ENCODE assay signal across 8 cellular contexts in genomic region chrX:49043987-49044281, GRCh38. TPM values are rescaled to one million over a fixed set of nuclear protein-coding genes. Genes with fewer than 3 reads are reported as not detected.
A peak's percentile ranks its signal among the peaks of the same experiment; 100 is the strongest.
DNase-seq lines count a peak whose midpoint lies in the region; ATAC-seq, FAIRE-seq and TF ChIP-seq lines count a peak whose summit lies in the region.

No MANE protein-coding gene starts in this region.

- TF ChIP-seq CTCF in astrocyte (IDR thresholded peaks at IDR 0.05; ENCODE audit: insufficient read depth, low read depth, low read length) (no peak), right lobe of liver (IDR thresholded peaks at IDR 0.05) (no peak), transverse colon (IDR thresholded peaks at IDR 0.05) (no peak), testis (IDR thresholded peaks at IDR 0.05) (no peak)

- TF ChIP-seq EP300 in transverse colon (IDR thresholded peaks at IDR 0.05; ENCODE audit: low read depth), result no peak

- H2AFZ ChIP-seq in astrocyte (ENCODE audit: low read depth, low read length), result peak overlapping the region; percentile 84

- H4K20me1 ChIP-seq in astrocyte (ENCODE audit: insufficient read depth, low read length), result peaks cover 8% of the 10 kb centered on the region

- TF ChIP-seq POLR2A in right lobe of liver (IDR thresholded peaks at IDR 0.05) (peak; percentile 67), transverse colon (IDR thresholded peaks at IDR 0.05) (peak; percentile 28), testis (IDR thresholded peaks at IDR 0.05) (no peak)

- H3K36me3 ChIP-seq in astrocyte (ENCODE audit: insufficient read depth, low read length), result no peaks in the 10 kb centered on the region
- peaks cover 0 to 3% (median 0%) of the 10 kb centered on the region in 4 donors for H3K36me3 ChIP-seq in right lobe of liver
- H3K36me3 ChIP-seq in transverse colon, result peaks cover 0 to 3% (median 0%) of the 10 kb centered on the region in 4 donors
- no peaks in the 10 kb centered on the region for H3K36me3 ChIP-seq in testis (ENCODE audit: low read depth, missing control alignments)

- H3K36me3 Mint-ChIP-seq in activated naive CD4-positive, alpha-beta T cell treated with anti-CD3 and anti-CD28 coated beads, Interleukin-2, amount 10 ng/mL, durations not matched to agents 7 days and 5 days, result peaks cover 11% of the 10 kb centered on the region
- H3K36me3 Mint-ChIP-seq in astrocyte (ENCODE audit: low read depth, unreplicated experiment), result peaks cover 4% of the 10 kb centered on the region

- ATAC-seq in right lobe of liver (no peak), HG03159 (IDR thresholded peaks at IDR 0.05; ENCODE audit: unreplicated experiment) (no peak), GM18907 (IDR thresholded peaks at IDR 0.05; ENCODE audit: unreplicated experiment) (no peak)

- H3K4me3 Mint-ChIP-seq in activated naive CD4-positive, alpha-beta T cell treated with anti-CD3 and anti-CD28 coated beads, Interleukin-2, amount 10 ng/mL, durations not matched to agents 7 days and 5 days, result peak overlapping the region; percentile 92
- H3K4me3 Mint-ChIP-seq in astrocyte (ENCODE audit: unreplicated experiment), result peak overlapping the region; percentile 78

- H3K27me3 ChIP-seq in astrocyte (ENCODE audit: insufficient read depth, low read length) (no peaks in the 10 kb centered on the region), right lobe of liver (no peaks in the 10 kb centered on the region), transverse colon (no peaks in the 10 kb centered on the region), testis (no peaks in the 10 kb centered on the region)

- no peak for FAIRE-seq in astrocyte (lab: Jason Lieb, UNC)

- H3K4me1 ChIP-seq in astrocyte (ENCODE audit: insufficient read depth, low read length) (peaks cover 14% of the 10 kb centered on the region), right lobe of liver (peaks cover 0 to 8% (median 0%) of the 10 kb centered on the region in 4 donors), transverse colon (peaks cover 0 to 27% (median 6%) of the 10 kb centered on the region in 4 donors), testis (no peaks in the 10 kb centered on the region)

- H3K9me3 ChIP-seq in astrocyte (ENCODE audit: insufficient read depth, low read depth, low read length), result no peaks in the 10 kb centered on the region
- H3K9me3 ChIP-seq in right lobe of liver, result no peaks in the 10 kb centered on the region
- no peaks in the 10 kb centered on the region for H3K9me3 ChIP-seq in transverse colon
- H3K9me3 ChIP-seq in testis, result no peaks in the 10 kb centered on the region

- 29% methylated on average over 13 of the region's 13 CpGs for WGBS in right lobe of liver (ENCODE audit: insufficient coverage, low coverage, low lambda C conversion rate, missing lambda C conversion rate)
- 65% methylated on average over 13 of the region's 13 CpGs; no CpG with 5 or more reads in 1 of the 2 donors for WGBS in transverse colon (ENCODE audit: low coverage in 1 of 2), 2 donors
- WGBS in testis, 2 donors, result 25% methylated on average over 10 of the region's 13 CpGs; no CpG with 5 or more reads in 1 of the 2 donors

- intact Hi-C loops in right lobe of liver (cut with DNase I), result no loop called here
- intact Hi-C loops in transverse colon (cut with DNase I; ENCODE audit: low total_unique reads), result no loop called here
- intact Hi-C loops in testis (cut with DNase I; ENCODE audit: low total_unique reads), result no loop called here

- peak overlapping the region; percentile 83 for H3K4me2 ChIP-seq in astrocyte (ENCODE audit: low read length)

- in situ Hi-C loops in transverse colon (cut with MboI; ENCODE audit: low pct_ligation_motif_present in 1 of 4, low pct_unique_long_range_greater_than_20kb in 1 of 4, low sequenced_read_pairs in 3 of 4), result no loop called here

- no peaks in the 10 kb centered on the region for H3K9me3 Mint-ChIP-seq in activated naive CD4-positive, alpha-beta T cell treated with anti-CD3 and anti-CD28 coated beads, Interleukin-2, amount 10 ng/mL, durations not matched to agents 7 days and 5 days
- H3K9me3 Mint-ChIP-seq in astrocyte (ENCODE audit: unreplicated experiment), result no peaks in the 10 kb centered on the region

- peak overlapping the region; percentile 55 for H3K9ac ChIP-seq in astrocyte (ENCODE audit: low read length)

- peaks cover 35% of the 10 kb centered on the region for H3K79me2 ChIP-seq in astrocyte (ENCODE audit: insufficient read depth, low read length)

- DNase-seq in activated naive CD4-positive, alpha-beta T cell treated with anti-CD3 and anti-CD28 coated beads, Interleukin-2, amount 10 ng/mL, durations not matched to agents 7 days and 5 days, result no peak
- DNase-seq in activated naive CD4-positive, alpha-beta T cell treated with Interleukin-2 at 50 U/mL for 16 hours, result no peak
- DNase-seq in astrocyte (ENCODE audit: low read depth) (no peak), right lobe of liver (no peak), transverse colon (no peak), testis (no peak)

- no peak overlapping the region for H3K4me3 ChIP-seq in astrocyte (ENCODE audit: insufficient read depth, low read depth, low read length)
- H3K4me3 ChIP-seq in right lobe of liver, result peak overlapping the region in 2 of 3 donors; percentile 3 to 20
- peak overlapping the region in 2 of 4 donors; percentile 1 to 26 for H3K4me3 ChIP-seq in transverse colon
- H3K4me3 ChIP-seq in testis, result no peak overlapping the region

- H3K27ac Mint-ChIP-seq in activated naive CD4-positive, alpha-beta T cell treated with anti-CD3 and anti-CD28 coated beads, Interleukin-2, amount 10 ng/mL, durations not matched to agents 7 days and 5 days, result peak overlapping the region; percentile 93
- peak overlapping the region; percentile 87 for H3K27ac Mint-ChIP-seq in astrocyte (ENCODE audit: unreplicated experiment)

- peaks cover 4% of the 10 kb centered on the region for H3K27me3 Mint-ChIP-seq in activated naive CD4-positive, alpha-beta T cell treated with anti-CD3 and anti-CD28 coated beads, Interleukin-2, amount 10 ng/mL, durations not matched to agents 7 days and 5 days
- no peaks in the 10 kb centered on the region for H3K27me3 Mint-ChIP-seq in astrocyte (ENCODE audit: low read depth, unreplicated experiment)

- peak overlapping the region; percentile 12 for H3K27ac ChIP-seq in astrocyte (ENCODE audit: low read depth, low read length)
- peak overlapping the region; percentile 28 to 70 (median 66) for H3K27ac ChIP-seq in right lobe of liver
- peak overlapping the region; percentile 72 to 86 (median 82) for H3K27ac ChIP-seq in transverse colon
- peak overlapping the region in 1 of 2 donors; percentile 53 for H3K27ac ChIP-seq in testis

- peaks cover 39% of the 10 kb centered on the region for H3K4me1 Mint-ChIP-seq in activated naive CD4-positive, alpha-beta T cell treated with anti-CD3 and anti-CD28 coated beads, Interleukin-2, amount 10 ng/mL, durations not matched to agents 7 days and 5 days
- H3K4me1 Mint-ChIP-seq in astrocyte (ENCODE audit: low read depth, unreplicated experiment), result peaks cover 6% of the 10 kb centered on the region

- CTCF ChIA-PET in activated naive CD4-positive, alpha-beta T cell treated with anti-CD3 and anti-CD28 coated beads, Interleukin-2, amount 10 ng/mL, durations not matched to agents 7 days and 5 days (lab: Charles Lee), result interaction anchor here (0.7 to 2.9 kb wide), 5 partner anchors 57 to 146 kb away, joined by 3 to 9 read pairs (median 3); no protein-coding TSS in a partner anchor

RNA-seq across cellular contexts. Expression of gene TFE3, which starts 0.8 kb away (rescaled TPM):
- total RNA-seq in astrocyte (46.5 and 53.4 TPM in 2 replicates), right lobe of liver (10 to 100 TPM; 14.9 to 43.3 (median 23.3) TPM), transverse colon (10 to 100 TPM; 31.7 to 45.6 (median 44.7) TPM), testis (10 to 100 TPM; 53.9 to 66.0 TPM)
- 29.3 TPM for polyA plus RNA-seq in testis (ENCODE audit: insufficient read depth, low read depth, low replicate concordance)

RNA-seq across cellular contexts. Expression of gene CCDC120, which starts 14.9 kb away (rescaled TPM):
- total RNA-seq in astrocyte (6.3 and 8.2 TPM in 2 replicates), right lobe of liver (10 to 100 TPM in 1 of 6 experiments, 1 to 10 TPM in 5; 3.3 to 12.1 (median 4.5) TPM), transverse colon (10 to 100 TPM in 2 of 4 donors, 1 to 10 TPM in 2; 4.4 to 19.1 (median 9.9) TPM), testis (10 to 100 TPM; 11.0 to 11.2 TPM)
- 7.5 TPM for polyA plus RNA-seq in testis (ENCODE audit: insufficient read depth, low read depth, low replicate concordance)

RNA-seq across cellular contexts. Expression of gene PRAF2, which starts 29.9 kb away (rescaled TPM):
- total RNA-seq in astrocyte (44.4 and 52.8 TPM in 2 replicates), right lobe of liver (10 to 100 TPM in 1 of 6 experiments, 1 to 10 TPM in 5; 3.1 to 11.2 (median 5.1) TPM), transverse colon (10 to 100 TPM in 2 of 4 donors, 1 to 10 TPM in 2; 3.4 to 16.8 (median 9.2) TPM), testis (10 to 100 TPM; 43.7 to 58.7 TPM)
- 60.9 TPM for polyA plus RNA-seq in testis (ENCODE audit: insufficient read depth, low read depth, low replicate concordance)

RNA-seq across cellular contexts. Expression of gene WDR45, which starts 35.8 kb away (rescaled TPM):
- total RNA-seq in astrocyte, result 54.9 TPM in 2 replicates
- 10 to 100 TPM; 31.8 to 65.2 (median 47.9) TPM for total RNA-seq in right lobe of liver
- 100 to 1,000 TPM in 2 of 4 donors, 10 to 100 TPM in 2; 73.5 to 205 (median 117) TPM for total RNA-seq in transverse colon
- 10 to 100 TPM; 43.2 to 52.0 TPM for total RNA-seq in testis
- polyA plus RNA-seq in testis (ENCODE audit: insufficient read depth, low read depth, low replicate concordance), result 27.1 TPM

RNA-seq across cellular contexts. Expression of gene GRIPAP1, which starts 41.9 kb away (rescaled TPM):
- total RNA-seq in astrocyte (41.7 and 43.4 TPM in 2 replicates), right lobe of liver (10 to 100 TPM; 15.3 to 32.1 (median 22.0) TPM), transverse colon (100 to 1,000 TPM in 1 of 4 donors, 10 to 100 TPM in 3; 34.8 to 102 (median 52.9) TPM), testis (10 to 100 TPM; 76.4 to 88.9 TPM)
- 44.4 TPM for polyA plus RNA-seq in testis (ENCODE audit: insufficient read depth, low read depth, low replicate concordance)

Comparison
In these comparisons a context has a peak if more than half of its experiments do, and no peak if none do; other contexts are left out.
1. H3K4me3 ChIP-seq: peak in right lobe of liver (2 of 3); none in astrocyte (single experiment) and testis (0 of 2).